Comparison of ENCODE assay signal across 23 cellular contexts in genomic region chr9:81225586-81225985, GRCh38.
DNase-seq lines count a peak whose midpoint lies in the region; FAIRE-seq and TF ChIP-seq lines count a peak whose summit lies in the region.
"Had no signal": no experiment of that assay in that cellular context is flagged by ENCODE, and none has a peak within 500 bp of the region (broad histone marks: within the 10 kb centered on the region; RNA-seq: fewer than 3 reads in every experiment).

No MANE protein-coding gene starts in this region.

- H3K36me3 Mint-ChIP-seq in MCF 10A (ENCODE audit: insufficient read depth, unreplicated experiment), result no peaks in the 10 kb centered on the region
- H3K36me3 Mint-ChIP-seq: CD14-positive monocyte had no signal

- H3K36me3 ChIP-seq in breast epithelium (no peaks in the 10 kb centered on the region), bronchial epithelial cell (ENCODE audit: control insufficient read depth, insufficient read depth, low read length) (no peaks in the 10 kb centered on the region), keratinocyte (ENCODE audit: control insufficient read depth in 2 of 2, extremely low read depth in 1 of 2, insufficient read depth in 2 of 2, low read length in 2 of 2) (no peaks in the 10 kb centered on the region)
- H3K36me3 ChIP-seq: SJSA1 had no signal

- no peaks in the 10 kb centered on the region for H3K9me1 ChIP-seq in keratinocyte (ENCODE audit: control insufficient read depth, extremely low read depth, insufficient read depth, low read length)

- H4K20me1 ChIP-seq in keratinocyte (ENCODE audit: control insufficient read depth, extremely low read depth, insufficient read depth, low read length), result no peaks in the 10 kb centered on the region

- TF ChIP-seq CTCF in MCF 10A (IDR thresholded peaks at IDR 0.05; ENCODE audit: unreplicated experiment) (no peak), breast epithelium (IDR thresholded peaks at IDR 0.05) (no peak), bronchial epithelial cell (IDR thresholded peaks at IDR 0.05; ENCODE audit: insufficient read depth, low read length, severe bottlenecking) (no peak), keratinocyte (optimal IDR thresholded peaks at IDR 0.05 in 1 of 3, IDR thresholded peaks at IDR 0.05 in 1 of 3, conservative IDR thresholded peaks at IDR 0.05 in 1 of 3; ENCODE audit: extremely low read depth in 1 of 3, insufficient read depth in 2 of 3, low read length in 3 of 3) (no peak)

- no peak overlapping the region for H3K9ac ChIP-seq in keratinocyte (ENCODE audit: control insufficient read depth, extremely low read depth, insufficient read depth, low read length)

- no peaks in the 10 kb centered on the region for H3K27me3 Mint-ChIP-seq in MCF 10A (ENCODE audit: insufficient read depth, unreplicated experiment)

- intact Hi-C loops in MCF 10A (cut with micrococcal nuclease), result no loop called here
- intact Hi-C loops in breast epithelium (cut with DNase I; ENCODE audit: low total_unique reads), result no loop called here

- H3K9me3 Mint-ChIP-seq in MCF 10A (ENCODE audit: unreplicated experiment), result no peaks in the 10 kb centered on the region

- dilution Hi-C loops in keratinocyte (cut with MboI; ENCODE audit: extremely low pct_ligation_motif_present, low sequenced_read_pairs), result no loop called here

- TF ChIP-seq POLR2A in breast epithelium (IDR thresholded peaks at IDR 0.05), result no peak

- H3K79me2 ChIP-seq in keratinocyte (ENCODE audit: control insufficient read depth, insufficient read depth, low read length), result no peaks in the 10 kb centered on the region

- H3K4me3 Mint-ChIP-seq in MCF 10A (ENCODE audit: unreplicated experiment), result no peak overlapping the region
- H3K4me3 Mint-ChIP-seq: CD14-positive monocyte had no signal

- H3K4me3 ChIP-seq in breast epithelium, result no peak overlapping the region
- H3K4me3 ChIP-seq in bronchial epithelial cell (ENCODE audit: low read depth, low read length), result no peak overlapping the region
- H3K4me3 ChIP-seq in keratinocyte (ENCODE audit: control insufficient read depth in 2 of 3, extremely low read depth in 1 of 3, insufficient read depth in 2 of 3, low read depth in 1 of 3, low read length in 3 of 3), result no peak overlapping the region
- H3K4me3 ChIP-seq: SJSA1 had no signal

- DNase-seq in MCF 10A (ENCODE audit: unreplicated experiment), result peak; percentile 83
- DNase-seq in breast epithelium (ENCODE audit: low spot score in 2 of 2), result no peak
- DNase-seq in bronchial epithelial cell (ENCODE audit: low read depth), result peak; percentile 72
- no peak for DNase-seq in keratinocyte (ENCODE audit: low read depth, low spot score)
- no peak for DNase-seq in HT-29 (ENCODE audit: low spot score)
- DNase-seq in NCI-H526 (lab: John Stamatoyannopoulos, UW), result no peak
- DNase-seq in NCI-H1048 (lab: John Stamatoyannopoulos, UW), result no peak
- DNase-seq in ureter (ENCODE audit: low spot score), result no peak
- DNase-seq: DMS53; EL; GF-D8; KBM-7; NCI-H1105 treated with DMSO at 0.1 percent for 48 hours; NCI-H1694; NCI-H446; NCI-H748 treated with DMSO at 0.1 percent for 48 hours; NK-92 treated with Interleukin-12 subunit alpha and Interleukin-12 subunit beta, amount 100 ng/mL, for 24 hours; OCI-M1 had no signal

- H3K27me3 ChIP-seq in breast epithelium (no peaks in the 10 kb centered on the region), bronchial epithelial cell (ENCODE audit: control insufficient read depth, insufficient read depth, low read length) (no peaks in the 10 kb centered on the region), keratinocyte (ENCODE audit: control insufficient read depth, extremely low read depth, insufficient read depth, low read length) (no peaks in the 10 kb centered on the region)
- H3K27me3 ChIP-seq: SJSA1 had no signal

- no peak overlapping the region for H3K27ac ChIP-seq in breast epithelium
- no peak overlapping the region for H3K27ac ChIP-seq in keratinocyte (ENCODE audit: control insufficient read depth, insufficient read depth, low read length)
- H3K27ac ChIP-seq: SJSA1 had no signal

- H3K4me2 ChIP-seq in keratinocyte (ENCODE audit: control insufficient read depth, extremely low read depth, insufficient read depth, low read depth, low read length), result no peak overlapping the region

- POLR2A ChIA-PET in MCF 10A (lab: Yijun Ruan, JAX), result no interaction called here

- peaks cover 7% of the 10 kb centered on the region for H3K4me1 Mint-ChIP-seq in MCF 10A (ENCODE audit: insufficient read depth, unreplicated experiment)
- H3K4me1 Mint-ChIP-seq: CD14-positive monocyte had no signal

- no peaks in the 10 kb centered on the region for H3K4me1 ChIP-seq in breast epithelium
- H3K4me1 ChIP-seq in keratinocyte (ENCODE audit: control insufficient read depth, extremely low read depth, insufficient read depth, low read length), result no peaks in the 10 kb centered on the region

- no peaks in the 10 kb centered on the region for H3K9me3 ChIP-seq in breast epithelium
- no peaks in the 10 kb centered on the region for H3K9me3 ChIP-seq in keratinocyte (ENCODE audit: control insufficient read depth, low read depth, low read length)
- H3K9me3 ChIP-seq: SJSA1 had no signal

- no TSS peak for BruUV-seq in MCF 10A (replicated peaks; lab: Mats Ljungman, UMichigan)

- H3K27ac Mint-ChIP-seq in MCF 10A (ENCODE audit: low read depth, unreplicated experiment), result no peak overlapping the region
- H3K27ac Mint-ChIP-seq: CD14-positive monocyte had no signal

- no peak for FAIRE-seq in bronchial epithelial cell (lab: Jason Lieb, UNC)
- FAIRE-seq in keratinocyte (lab: Jason Lieb, UNC), result peak; percentile 55
- FAIRE-seq: A204.1, D721Med, RCC 7860 had no signal

- no peak overlapping the region for H2AFZ ChIP-seq in keratinocyte (ENCODE audit: control insufficient read depth, low read length)

- CTCF ChIA-PET in MCF 10A (lab: Yijun Ruan, JAX), result interaction anchor here (0.7 to 1.2 kb wide), 3 partner anchors 9 to 1994 kb away, joined by 3 to 5 read pairs (median 3); no protein-coding TSS in a partner anchor

Comparison
In these comparisons a context has a peak if more than half of its experiments do, and no peak if none do; other contexts are left out.
1. DNase-seq: peak in MCF 10A (single experiment) and bronchial epithelial cell (single experiment); none in breast epithelium (0 of 2), keratinocyte (single experiment), HT-29 (single experiment), NCI-H526 (0 of 2), NCI-H1048 (single experiment) and ureter (single experiment).